Comparison of ENCODE assay signal across 10 cellular contexts in the genomic region with DNA sequence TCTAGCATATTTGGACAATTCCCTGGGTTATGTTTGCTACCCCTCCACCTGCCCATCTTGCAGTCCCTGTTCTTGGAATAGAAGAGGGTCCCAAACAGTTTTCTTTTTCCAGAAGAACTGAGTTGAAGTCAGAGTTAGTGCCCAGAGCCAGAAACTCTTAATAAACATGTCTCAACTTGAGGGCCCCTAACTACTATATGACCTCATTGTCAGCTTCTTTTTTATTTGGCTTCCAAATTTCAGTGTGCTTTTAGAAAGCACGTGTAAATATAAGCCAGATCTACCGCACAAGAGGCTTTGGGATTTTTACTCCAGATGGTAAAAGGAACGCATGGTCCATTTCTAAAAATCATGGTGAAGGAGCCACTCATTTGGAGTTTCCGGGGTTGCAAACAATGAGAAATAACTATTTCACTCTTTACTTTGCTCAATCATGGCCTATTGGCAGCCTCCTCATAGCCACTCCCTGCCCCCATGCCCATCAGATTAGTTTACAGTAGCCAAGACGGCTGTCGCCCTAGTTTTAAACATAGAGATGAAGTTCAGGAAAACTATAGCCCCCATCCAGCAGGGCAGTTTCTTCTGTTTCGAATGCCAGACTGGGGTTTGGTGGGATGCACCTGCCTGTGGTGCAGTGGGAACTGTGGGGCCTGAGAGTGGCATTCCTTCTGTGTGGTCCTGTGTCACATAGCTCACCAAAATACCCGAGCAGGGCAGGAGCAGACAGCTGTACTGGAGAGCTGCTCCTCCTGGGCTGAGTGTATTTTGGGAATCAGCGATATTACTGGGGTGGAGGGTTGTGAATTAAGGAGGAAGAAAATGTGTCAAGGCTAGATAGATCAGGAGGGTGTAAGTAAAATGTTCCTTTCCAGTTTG. TPM values are rescaled to one million over a fixed set of nuclear protein-coding genes. Genes with fewer than 3 reads are reported as not detected.
DNase-seq lines count a peak whose midpoint lies in the region; ATAC-seq, FAIRE-seq and TF ChIP-seq lines count a peak whose summit lies in the region.
"Had no signal": no experiment of that assay in that cellular context is flagged by ENCODE, and none has a peak within 500 bp of the region (broad histone marks: within the 10 kb centered on the region; RNA-seq: fewer than 3 reads in every experiment).

No MANE protein-coding gene starts in this region.

- H3K27ac Mint-ChIP-seq in type B pancreatic cell = no peak overlapping the region

- BruUV-seq in K562 (replicated peaks; lab: Mats Ljungman, UMichigan) = TSS peak; percentile 40

- peak overlapping the region in 7 of 12 donors; percentile 66 to 96 (median 87) for H3K4me3 ChIP-seq in heart left ventricle
- H3K4me3 ChIP-seq in K562 = peak overlapping the region; percentile 72

- H3K9me3 Mint-ChIP-seq in type B pancreatic cell = no peaks in the 10 kb centered on the region

- H3K4me2 ChIP-seq in K562 (ENCODE audit: insufficient read depth, low read length) = peak overlapping the region; percentile 96

- no peaks in the 10 kb centered on the region for H3K36me3 ChIP-seq in heart left ventricle
- H3K36me3 ChIP-seq in K562 (ENCODE audit: control insufficient read depth, insufficient read depth, low read length) = peaks cover 3% of the 10 kb centered on the region; the same call in 1 of the 3 replicates
- H3K36me3 ChIP-seq: HAP-1 had no signal

- in situ Hi-C loops in K562 (cut with MboI) = no loop called here

- DNase-seq in heart left ventricle = no peak
- no peak for DNase-seq in left cardiac atrium
- DNase-seq in K562 (ENCODE audit: extremely low read depth in 1 of 4, low spot score in 3 of 4) = peak in 2 of 4 experiments; percentile 37 to 46
- no peak for DNase-seq in left lobe of liver (ENCODE audit: low spot score)
- no peak for DNase-seq in type B pancreatic cell (ENCODE audit: extremely low spot score, unreplicated experiment)
- no peak for DNase-seq in COLO829 (ENCODE audit: low spot score)
- no peak for DNase-seq in HTR-8/SVneo (ENCODE audit: insufficient read length, low spot score)
- no peak for DNase-seq in NCI-H1048 (lab: John Stamatoyannopoulos, UW)

- H3K36me3 Mint-ChIP-seq in type B pancreatic cell = no peaks in the 10 kb centered on the region

- H3K9me1 ChIP-seq in K562 (ENCODE audit: control insufficient read depth, insufficient read depth, low read length) = no peaks in the 10 kb centered on the region

- H3K27me3 ChIP-seq in heart left ventricle (no peaks in the 10 kb centered on the region), K562 (ENCODE audit: control insufficient read depth in 2 of 2, insufficient read depth in 2 of 2, low read length in 2 of 2) (peaks cover 5% of the 10 kb centered on the region in 2 experiments; a peak in 1 of 5 replicates)

- 0 out of 2 replicates have a peak, but pooled peaks cover 1% of the 10 kb centered on the region for H4K20me1 ChIP-seq in K562 (replicated peaks; ENCODE audit: control insufficient read depth, insufficient read depth, low read length)

- POLR2A ChIA-PET in K562 (lab: Yijun Ruan, JAX) = interaction anchor here (0.6 to 2.1 kb wide), 11 partner anchors 10 to 100 kb away, joined by 3 to 13 read pairs (median 4); a partner anchor contains a TSS

- H3K9me3 ChIP-seq in heart left ventricle (no peaks in the 10 kb centered on the region), K562 (replicated peaks; ENCODE audit: control insufficient read depth, insufficient read depth, low read depth, low read length) (no peaks in the 10 kb centered on the region)
- H3K9me3 ChIP-seq: HAP-1 had no signal

- TF ChIP-seq EP300 in K562 (IDR thresholded peaks at IDR 0.05; ENCODE audit: low read length) = no peak

- peak overlapping the region; percentile 74 for H2AFZ ChIP-seq in K562 (ENCODE audit: low read depth, low read length)

- peak overlapping the region; percentile 89 for H3K4me3 Mint-ChIP-seq in type B pancreatic cell

- FAIRE-seq in K562 (lab: Jason Lieb, UNC) (peak; percentile 52), HTR-8/SVneo (lab: Jason Lieb, UNC) (no peak)
- FAIRE-seq: frontal cortex had no signal

- H3K79me2 ChIP-seq in K562 (ENCODE audit: control insufficient read depth, insufficient read depth, low read length) = peaks cover 68% of the 10 kb centered on the region

- no peak for TF ChIP-seq POLR2A in heart left ventricle (IDR thresholded peaks at IDR 0.05)
- no peak for TF ChIP-seq POLR2A in K562 (conservative IDR thresholded peaks at IDR 0.05)

- CTCF ChIA-PET in K562 (lab: Yijun Ruan, JAX; ENCODE audit: low intra/inter-chr PET ratio) = no interaction called here

- TF ChIP-seq RAD21 in K562 (CRISPR knock-in tag; conservative IDR thresholded peaks at IDR 0.05 in 1 of 2, IDR thresholded peaks at IDR 0.05 in 1 of 2) = no peak

- 48 to 61% (median 59%) methylated on average over 9 of the region's 9 CpGs for WGBS in heart left ventricle, 4 donors
- 9% methylated on average over 9 of the region's 9 CpGs for WGBS in K562 (ENCODE audit: insufficient coverage, low coverage, missing lambda C conversion rate)

- H3K9ac ChIP-seq in K562 (ENCODE audit: insufficient read depth in 1 of 2, low read depth in 2 of 2, low read length in 2 of 2) = peak overlapping the region; percentile 85 to 92; a peak in 3 of 4 replicates

- H3K27me3 Mint-ChIP-seq in type B pancreatic cell = peaks cover 52% of the 10 kb centered on the region

- intact Hi-C loops in heart left ventricle (cut with DNase I) (no loop called here), left cardiac atrium (cut with DNase I) (no loop called here), K562 (cut with micrococcal nuclease) (loop anchor here (2.0 kb wide), 2 partner anchors 35 to 45 kb away; no protein-coding TSS in a partner anchor)

- ATAC-seq in heart left ventricle (peak; percentile 18 to 54 (median 22)), left cardiac atrium (no peak), K562 (peak; percentile 5), left lobe of liver (peak; percentile 49)

- H3K27ac ChIP-seq in heart left ventricle = peak overlapping the region in 7 of 12 donors; percentile 13 to 86 (median 74)
- peak overlapping the region; percentile 82 for H3K27ac ChIP-seq in K562 (ENCODE audit: extremely low read depth, low read depth, low read length)

- H3K4me1 Mint-ChIP-seq in type B pancreatic cell (ENCODE audit: unreplicated experiment) = peaks cover 26% of the 10 kb centered on the region

- peaks cover 4 to 43% (median 27%) of the 10 kb centered on the region in 12 donors for H3K4me1 ChIP-seq in heart left ventricle
- H3K4me1 ChIP-seq in K562 (replicated peaks in 1 of 2; ENCODE audit: control insufficient read depth in 2 of 2, insufficient read depth in 2 of 2, low read length in 2 of 2) = peaks cover 34 to 44% of the 10 kb centered on the region in 2 experiments

- no peak for TF ChIP-seq CTCF in heart left ventricle (IDR thresholded peaks at IDR 0.05)
- 0 out of 6 replicates have a peak, but pooled peaks of 1 of the 3 experiments have one; percentile 2 for TF ChIP-seq CTCF in K562 (IDR thresholded peaks at IDR 0.05 in 2 of 3, conservative IDR thresholded peaks at IDR 0.05 in 1 of 3; ENCODE audit: insufficient read depth in 2 of 3, low read depth in 1 of 3, low read length in 3 of 3)
- TF ChIP-seq CTCF in type B pancreatic cell (conservative IDR thresholded peaks at IDR 0.05) = no peak

TF ChIP-seq in K562, 482 proteins besides CTCF, POLR2A, EP300 and RAD21 (continues in another document):
- TF ChIP-seq BRD9 (IDR thresholded peaks at IDR 0.05; ENCODE audit: low read depth, partially characterized antibody) (no peak), ZNF212 (CRISPR knock-in tag; IDR thresholded peaks at IDR 0.05) (no peak), TCF3 (CRISPR knock-in tag; IDR thresholded peaks at IDR 0.05) (0 out of 2 replicates have a peak, but pooled peaks have one; percentile 17), NFIC (IDR thresholded peaks at IDR 0.05) (0 out of 2 replicates have a peak, but pooled peaks have one; percentile 25), DPF2 (IDR thresholded peaks at IDR 0.05) (0 out of 2 replicates have a peak, but pooled peaks have one; percentile 22), PHF8 (IDR thresholded peaks at IDR 0.05; ENCODE audit: borderline replicate concordance, low read length) (no peak)
- TF ChIP-seq, protein P1, sequence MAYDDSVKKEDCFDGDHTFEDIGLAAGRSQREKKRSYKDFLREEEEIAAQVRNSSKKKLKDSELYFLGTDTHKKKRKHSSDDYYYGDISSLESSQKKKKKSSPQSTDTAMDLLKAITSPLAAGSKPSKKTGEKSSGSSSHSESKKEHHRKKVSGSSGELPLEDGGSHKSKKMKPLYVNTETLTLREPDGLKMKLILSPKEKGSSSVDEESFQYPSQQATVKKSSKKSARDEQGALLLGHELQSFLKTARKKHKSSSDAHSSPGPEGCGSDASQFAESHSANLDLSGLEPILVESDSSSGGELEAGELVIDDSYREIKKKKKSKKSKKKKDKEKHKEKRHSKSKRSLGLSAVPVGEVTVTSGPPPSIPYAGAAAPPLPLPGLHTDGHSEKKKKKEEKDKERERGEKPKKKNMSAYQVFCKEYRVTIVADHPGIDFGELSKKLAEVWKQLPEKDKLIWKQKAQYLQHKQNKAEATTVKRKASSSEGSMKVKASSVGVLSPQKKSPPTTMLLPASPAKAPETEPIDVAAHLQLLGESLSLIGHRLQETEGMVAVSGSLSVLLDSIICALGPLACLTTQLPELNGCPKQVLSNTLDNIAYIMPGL (CRISPR knock-in tag; IDR thresholded peaks at IDR 0.05) = no peak

RNA-seq across cellular contexts. Expression of a gene that starts 1.7 kb away (rescaled TPM):
- total RNA-seq in heart left ventricle = 10 to 100 TPM; 27.4 to 55.2 (median 42.3) TPM
- 10 to 100 TPM; 28.7 to 65.0 TPM for polyA plus RNA-seq in heart left ventricle
- total RNA-seq in left cardiac atrium = 10 to 100 TPM; 35.3 to 43.1 TPM
- total RNA-seq in K562 (2011; cell fraction: chromatin; rRNA removed; ENCODE audit: low replicate concordance) = 103 and 194 TPM in 2 replicates
- 85.6 and 90.0 TPM in 2 replicates for total RNA-seq in K562 (2011; cell fraction: nucleolus; rRNA removed)
- 95.6 and 105 TPM in 2 replicates for total RNA-seq in K562 (2011; cell fraction: nucleoplasm; rRNA removed)
- 12.6 and 16.8 TPM in 2 replicates for total RNA-seq in K562 (2014; rRNA removed)
- total RNA-seq in K562 (2014; rRNA removed; fragmentation: Illumina TruSeq; extraction: Trizol) = 10.0 and 10.8 TPM in 2 replicates
- total RNA-seq in K562 (2015; rRNA removed; fragmentation: Illumina TruSeq; extraction: Trizol) = 11.6 and 12.6 TPM in 2 replicates
- 26.7 and 29.8 TPM in 2 replicates for total RNA-seq in K562 (2021)
- polyA plus RNA-seq in K562 (2011; rRNA removed) = 25.5 and 53.9 TPM in 2 replicates
- 28.1 and 37.8 TPM in 2 replicates for polyA plus RNA-seq in K562 (2011; cell fraction: cytosol; rRNA removed)
- polyA plus RNA-seq in K562 (2011; cell fraction: nucleus; rRNA removed) = 274 and 277 TPM in 2 replicates
- polyA plus RNA-seq in K562 (2012) = 33.7 and 73.6 TPM in 2 replicates
- 30.4 and 32.8 TPM in 2 replicates for polyA plus RNA-seq in K562 (2014; fragmentation: Illumina TruSeq; extraction: Trizol)
- 1 to 10 TPM in 1 of 2 experiments, under 1 TPM in 1; 0.70 to 1.1 TPM for polyA plus RNA-seq in K562 (2014; fragmentation: Nextera tagmentation; extraction: Ambion mirVana)
- polyA plus RNA-seq in K562 (2014; rRNA removed) = 32.3 and 43.2 TPM in 2 replicates
- polyA minus RNA-seq in K562 (2011; rRNA and poly(A)+ RNA removed) = 17.6 and 23.6 TPM in 2 replicates
- 11.7 and 21.4 TPM in 2 replicates for polyA minus RNA-seq in K562 (2011; cell fraction: cytosol; rRNA and poly(A)+ RNA removed)
- 20.3 and 37.2 TPM in 2 replicates for polyA minus RNA-seq in K562 (2011; cell fraction: nucleus; rRNA and poly(A)+ RNA removed)
- 16.6 TPM for total RNA-seq in left lobe of liver
- 13.5 and 14.4 TPM in 2 replicates for total RNA-seq in type B pancreatic cell (ENCODE audit: low replicate concordance)

Comparison
In these comparisons a context has a peak if more than half of its experiments do, and no peak if none do; other contexts are left out.
1. ATAC-seq: peak in heart left ventricle (4 of 4), K562 (single experiment) and left lobe of liver (single experiment); none in left cardiac atrium (0 of 2).